ENCODE assay signal across 16 cellular contexts in the genomic region with DNA sequence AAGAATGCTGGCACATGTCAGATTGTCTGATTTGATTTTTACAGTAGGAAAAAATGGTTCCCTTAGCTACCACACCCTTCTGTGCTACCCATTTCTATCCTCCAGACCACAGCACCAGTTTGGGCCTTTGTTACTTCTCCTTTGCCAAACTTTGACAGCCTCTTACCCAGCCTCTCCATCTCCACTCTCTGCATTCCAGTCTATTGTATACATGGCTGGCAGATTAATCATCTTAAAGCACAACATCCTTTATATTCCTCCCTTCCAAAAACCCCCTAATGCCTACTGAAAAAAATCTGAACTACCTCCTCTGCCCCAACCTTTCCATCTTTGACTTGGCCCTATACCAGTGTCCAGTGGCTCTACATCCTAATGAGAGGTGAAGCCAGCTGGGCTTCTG. TPM values are rescaled to one million over a fixed set of nuclear protein-coding genes. Genes with fewer than 3 reads are reported as not detected.
DNase-seq lines count a peak whose midpoint lies in the region; ATAC-seq and TF ChIP-seq lines count a peak whose summit lies in the region.
"Had no signal": no experiment of that assay in that cellular context is flagged by ENCODE, and none has a peak within 500 bp of the region (broad histone marks: within the 10 kb centered on the region; RNA-seq: fewer than 3 reads in every experiment).

No MANE protein-coding gene starts in this region.

- H3K27ac ChIP-seq in RWPE2 (ENCODE audit: poor library complexity, severe bottlenecking) (no peak overlapping the region), aorta (ENCODE audit: low read depth in 1 of 2, low read length in 2 of 2) (no peak overlapping the region)

- intact Hi-C loops in activated CD4-positive, alpha-beta T cell treated with anti-CD3 and anti-CD28 coated beads, Interleukin-2, amount 10 ng/mL, durations not matched to agents 24 days and 14 days (cut with micrococcal nuclease) = no loop called here
- intact Hi-C loops in aorta (cut with DNase I) = no loop called here

- no peaks in the 10 kb centered on the region for H3K27me3 ChIP-seq in RWPE2 (ENCODE audit: insufficient read depth, poor library complexity, severe bottlenecking)
- no peaks in the 10 kb centered on the region for H3K27me3 ChIP-seq in aorta (ENCODE audit: control insufficient read depth in 1 of 2, insufficient read depth in 2 of 2, low read length in 1 of 2)

- ATAC-seq in RWPE2 (ENCODE audit: low read depth) (peak; percentile 78), aorta (ENCODE audit: low FRiP score) (no peak)
- ATAC-seq in activated T-helper 17 cell treated with anti-CD3 and anti-CD28 coated beads, Interleukin-2, amount 50 U/mL, for 72 hours (replicated peaks) = no peak
- ATAC-seq: GM12878 had no signal

- DNase-seq in HFFc6 = peak; percentile 37
- DNase-seq in RWPE2 (ENCODE audit: low spot score) = no peak
- DNase-seq in fibroblast of peridontal ligament (ENCODE audit: extremely low read depth) = peak; percentile 47
- no peak for DNase-seq in activated CD4-positive, alpha-beta T cell treated with anti-CD3 and anti-CD28 coated beads, Interleukin-2, amount 10 ng/mL, durations not matched to agents 24 days and 14 days
- DNase-seq in aorta = no peak
- no peak for DNase-seq in C1 segment of cervical spinal cord (lab: John Stamatoyannopoulos, UW)
- DNase-seq: CD4-positive, alpha-beta T cell; GDM1; GOT3; NCI-H1105 treated with DMSO at 0.1 percent for 48 hours; NCI-H187 treated with DMSO at 0.1 percent for 48 hours; NK-92 treated with Interleukin-12 subunit alpha and Interleukin-12 subunit beta, amount 100 ng/mL, for 24 hours; RPMI8226 had no signal

- H3K27ac Mint-ChIP-seq in HFFc6 = peak overlapping the region; percentile 51
- H3K27ac Mint-ChIP-seq in activated CD4-positive, alpha-beta T cell treated with anti-CD3 and anti-CD28 coated beads, Interleukin-2, amount 10 ng/mL, durations not matched to agents 24 days and 14 days = no peak overlapping the region
- H3K27ac Mint-ChIP-seq in activated T-helper 17 cell treated with anti-CD3 and anti-CD28 coated beads, Interleukin-2, amount 50 U/mL, for 72 hours = no peak overlapping the region
- H3K27ac Mint-ChIP-seq: B cell; CD4-positive, alpha-beta T cell had no signal

- no peaks in the 10 kb centered on the region for H3K9me3 ChIP-seq in RWPE2 (ENCODE audit: severe bottlenecking)
- no peaks in the 10 kb centered on the region for H3K9me3 ChIP-seq in aorta (ENCODE audit: control insufficient read depth, low read length)

- H3K4me1 ChIP-seq in RWPE2 (ENCODE audit: insufficient read depth, poor library complexity, severe bottlenecking) = peaks cover 12% of the 10 kb centered on the region
- H3K4me1 ChIP-seq in aorta (ENCODE audit: control insufficient read depth in 1 of 2, insufficient read depth in 2 of 2, low read length in 2 of 2) = peaks cover 2% of the 10 kb centered on the region in 2 donors

- peak overlapping the region; percentile 12; the same call in 1 of the 2 replicates for H3K4me3 Mint-ChIP-seq in HFFc6
- no peak overlapping the region for H3K4me3 Mint-ChIP-seq in activated CD4-positive, alpha-beta T cell treated with anti-CD3 and anti-CD28 coated beads, Interleukin-2, amount 10 ng/mL, durations not matched to agents 24 days and 14 days
- H3K4me3 Mint-ChIP-seq in activated T-helper 17 cell treated with anti-CD3 and anti-CD28 coated beads, Interleukin-2, amount 50 U/mL, for 72 hours = no peak overlapping the region
- H3K4me3 Mint-ChIP-seq: B cell; CD4-positive, alpha-beta T cell had no signal

- H3K27me3 Mint-ChIP-seq in HFFc6 (ENCODE audit: insufficient read depth) = peaks cover 2% of the 10 kb centered on the region; the same call in 1 of the 2 replicates
- peaks cover 16% of the 10 kb centered on the region for H3K27me3 Mint-ChIP-seq in activated CD4-positive, alpha-beta T cell treated with anti-CD3 and anti-CD28 coated beads, Interleukin-2, amount 10 ng/mL, durations not matched to agents 24 days and 14 days
- peaks cover 4% of the 10 kb centered on the region for H3K27me3 Mint-ChIP-seq in activated T-helper 17 cell treated with anti-CD3 and anti-CD28 coated beads, Interleukin-2, amount 50 U/mL, for 72 hours

- H3K36me3 ChIP-seq in RWPE2 (ENCODE audit: low read depth) (no peaks in the 10 kb centered on the region), aorta (ENCODE audit: control insufficient read depth in 1 of 2, insufficient read depth in 2 of 2, low read length in 1 of 2) (no peaks in the 10 kb centered on the region)

- no peaks in the 10 kb centered on the region; the same call in 1 of the 2 replicates for H3K9me3 Mint-ChIP-seq in HFFc6
- no peaks in the 10 kb centered on the region for H3K9me3 Mint-ChIP-seq in activated CD4-positive, alpha-beta T cell treated with anti-CD3 and anti-CD28 coated beads, Interleukin-2, amount 10 ng/mL, durations not matched to agents 24 days and 14 days
- H3K9me3 Mint-ChIP-seq in activated T-helper 17 cell treated with anti-CD3 and anti-CD28 coated beads, Interleukin-2, amount 50 U/mL, for 72 hours = peaks cover 4% of the 10 kb centered on the region
- H3K9me3 Mint-ChIP-seq: CD4-positive, alpha-beta T cell had no signal

- H3K4me1 Mint-ChIP-seq in HFFc6 (ENCODE audit: low read depth) = peaks cover 58% of the 10 kb centered on the region
- H3K4me1 Mint-ChIP-seq in activated CD4-positive, alpha-beta T cell treated with anti-CD3 and anti-CD28 coated beads, Interleukin-2, amount 10 ng/mL, durations not matched to agents 24 days and 14 days = no peaks in the 10 kb centered on the region
- no peaks in the 10 kb centered on the region for H3K4me1 Mint-ChIP-seq in activated T-helper 17 cell treated with anti-CD3 and anti-CD28 coated beads, Interleukin-2, amount 50 U/mL, for 72 hours
- H3K4me1 Mint-ChIP-seq: B cell had no signal

- no peak for TF ChIP-seq CTCF in HFFc6 (IDR thresholded peaks at IDR 0.05)
- TF ChIP-seq CTCF in RWPE2 (IDR thresholded peaks at IDR 0.05; ENCODE audit: poor library complexity, severe bottlenecking) = no peak

- peaks cover 7% of the 10 kb centered on the region; the same call in 1 of the 2 replicates for H3K36me3 Mint-ChIP-seq in HFFc6 (ENCODE audit: low read depth)
- no peaks in the 10 kb centered on the region for H3K36me3 Mint-ChIP-seq in activated CD4-positive, alpha-beta T cell treated with anti-CD3 and anti-CD28 coated beads, Interleukin-2, amount 10 ng/mL, durations not matched to agents 24 days and 14 days (ENCODE audit: low read depth)
- H3K36me3 Mint-ChIP-seq in activated T-helper 17 cell treated with anti-CD3 and anti-CD28 coated beads, Interleukin-2, amount 50 U/mL, for 72 hours (ENCODE audit: low read depth) = no peaks in the 10 kb centered on the region

- H3K4me3 ChIP-seq in RWPE2 (ENCODE audit: severe bottlenecking) (no peak overlapping the region), aorta (ENCODE audit: low read length in 2 of 2) (no peak overlapping the region)
- H3K4me3 ChIP-seq: GM12878 had no signal

RNA-seq across cellular contexts. Expression of a gene that starts 10.8 kb away (rescaled TPM):
- 10 to 100 TPM; 22.5 to 26.7 (median 24.5) TPM for total RNA-seq in HFFc6 (2021; fragmentation: NEBNext Ultra II Directional; extraction: Animal tissue kit (Norgen Biotek cat#: 25700))
- total RNA-seq in activated CD4-positive, alpha-beta T cell treated with anti-CD3 and anti-CD28 coated beads, Interleukin-2, amount 10 ng/mL, durations not matched to agents 24 days and 14 days = 19.7 and 20.5 TPM in 2 replicates
- total RNA-seq in activated T-helper 17 cell treated with anti-CD3 and anti-CD28 coated beads, Interleukin-2, amount 50 U/mL, for 72 hours = 10 to 100 TPM in 1 of 2 donors, 1 to 10 TPM in 1; 9.6 to 16.5 TPM
- total RNA-seq in aorta = 10 to 100 TPM; 25.5 to 29.3 TPM
- 1 to 10 TPM; 7.0 to 8.1 TPM for polyA plus RNA-seq in aorta

Comparison
In these comparisons a context has a peak if more than half of its experiments do, and no peak if none do; other contexts are left out.
1. DNase-seq: peak in HFFc6 (single experiment) and fibroblast of peridontal ligament (single experiment); none in RWPE2 (single experiment), activated CD4-positive, alpha-beta T cell treated with anti-CD3 and anti-CD28 coated beads, Interleukin-2, amount 10 ng/mL, durations not matched to agents 24 days and 14 days (single experiment), aorta (0 of 2) and C1 segment of cervical spinal cord (0 of 14).